ENCODE assay signal across 22 cellular contexts in genomic region chr16:22027633-22028032, GRCh38. TPM values are rescaled to one million over a fixed set of nuclear protein-coding genes. Genes with fewer than 3 reads are reported as not detected.
DNase-seq lines count a peak whose midpoint lies in the region; ATAC-seq, FAIRE-seq and TF ChIP-seq lines count a peak whose summit lies in the region.
"Had no signal": no experiment of that assay in that cellular context is flagged by ENCODE, and none has a peak within 500 bp of the region (broad histone marks: within the 10 kb centered on the region; RNA-seq: fewer than 3 reads in every experiment).

No MANE protein-coding gene starts in this region.

- H3K4me3 ChIP-seq in GM23338 (no peak overlapping the region), keratinocyte (ENCODE audit: control insufficient read depth in 2 of 3, extremely low read depth in 1 of 3, insufficient read depth in 2 of 3, low read depth in 1 of 3, low read length in 3 of 3) (peak overlapping the region in 1 of 3 experiments; percentile 56), lower lobe of right lung (no peak overlapping the region)
- H3K4me3 ChIP-seq: ascending aorta, esophagus muscularis mucosa, mucosa of descending colon, ovary, upper lobe of left lung had no signal

- H3K36me3 Mint-ChIP-seq in GM23338 (ENCODE audit: low read depth) (peaks cover 3% of the 10 kb centered on the region; the same call in 2 of the 3 replicates), WTC11 (peaks cover 4% of the 10 kb centered on the region; the same call in 1 of the 2 replicates)

- no peaks in the 10 kb centered on the region for H3F3A ChIP-seq in GM23338 (replicated peaks; ENCODE audit: low read depth)

- TF ChIP-seq CTCF in GM23338 (conservative IDR thresholded peaks at IDR 0.05; ENCODE audit: low read depth in 2 of 2) (no peak), WTC11 (IDR thresholded peaks at IDR 0.05) (no peak), keratinocyte (optimal IDR thresholded peaks at IDR 0.05 in 1 of 3, IDR thresholded peaks at IDR 0.05 in 1 of 3, conservative IDR thresholded peaks at IDR 0.05 in 1 of 3; ENCODE audit: extremely low read depth in 1 of 3, insufficient read depth in 2 of 3, low read length in 3 of 3) (no peak), lower lobe of right lung (IDR thresholded peaks at IDR 0.05) (no peak)

- H3K36me3 ChIP-seq in GM23338 (ENCODE audit: insufficient read depth) (no peaks in the 10 kb centered on the region), keratinocyte (ENCODE audit: control insufficient read depth in 2 of 2, extremely low read depth in 1 of 2, insufficient read depth in 2 of 2, low read length in 2 of 2) (peaks cover 1 to 27% of the 10 kb centered on the region in 2 experiments), lower lobe of right lung (peaks cover 6% of the 10 kb centered on the region)
- H3K36me3 ChIP-seq: ascending aorta, ovary had no signal

- H3K4me1 ChIP-seq in GM23338 (ENCODE audit: insufficient read depth) (no peaks in the 10 kb centered on the region), keratinocyte (ENCODE audit: control insufficient read depth, extremely low read depth, insufficient read depth, low read length) (peaks cover 45% of the 10 kb centered on the region), lower lobe of right lung (peaks cover 41% of the 10 kb centered on the region)

- H4K20me1 ChIP-seq in GM23338 (replicated peaks; ENCODE audit: insufficient read depth), result 0 out of 2 replicates have a peak, but pooled peaks cover 8% of the 10 kb centered on the region
- no peaks in the 10 kb centered on the region for H4K20me1 ChIP-seq in keratinocyte (ENCODE audit: control insufficient read depth, extremely low read depth, insufficient read depth, low read length)

- dilution Hi-C loops in keratinocyte (cut with MboI; ENCODE audit: extremely low pct_ligation_motif_present, low sequenced_read_pairs), result no loop called here

- H3K4me2 ChIP-seq in GM23338 (no peak overlapping the region), keratinocyte (ENCODE audit: control insufficient read depth, extremely low read depth, insufficient read depth, low read depth, low read length) (peak overlapping the region; percentile 82)

- H2AFZ ChIP-seq in GM23338 (no peak overlapping the region), keratinocyte (ENCODE audit: control insufficient read depth, low read length) (no peak overlapping the region)

- ATAC-seq in GM23338 (no peak), WTC11 (no peak), GM19395 (IDR thresholded peaks at IDR 0.05; ENCODE audit: unreplicated experiment) (no peak), lower lobe of right lung (no peak)
- ATAC-seq: mucosa of descending colon had no signal

- peak; percentile 36 for DNase-seq in AG20443 (ENCODE audit: low spot score)
- no peak for DNase-seq in GM23338 (ENCODE audit: low spot score)
- DNase-seq in WTC11 (ENCODE audit: low spot score), result no peak
- DNase-seq in keratinocyte (ENCODE audit: low read depth, low spot score), result no peak
- no peak for DNase-seq in NCI-H82 (lab: John Stamatoyannopoulos, UW)
- no peak for DNase-seq in lower lobe of right lung
- DNase-seq in retina, result no peak
- DNase-seq: activated gamma-delta T cell; GOT3; hypothalamus; mucosa of descending colon; NCI-H2081; NCI-H526; ovary; stimulated activated naive CD4-positive, alpha-beta T cell treated with Interleukin-2 at 50 U/mL for 16 hours; upper lobe of left lung had no signal

- POLR2A ChIA-PET in WTC11 (lab: Charles Lee), result no interaction called here

- H3K27me3 Mint-ChIP-seq in GM23338 (ENCODE audit: insufficient read depth, low read depth, poor library complexity) (no peaks in the 10 kb centered on the region), WTC11 (ENCODE audit: low read depth) (no peaks in the 10 kb centered on the region)

- intact Hi-C loops in lower lobe of right lung (cut with DNase I), result no loop called here

- H3K79me2 ChIP-seq in GM23338 (replicated peaks; ENCODE audit: insufficient read depth) (peaks cover 45% of the 10 kb centered on the region), keratinocyte (ENCODE audit: control insufficient read depth, insufficient read depth, low read length) (peaks cover 80% of the 10 kb centered on the region)

- H3K27ac Mint-ChIP-seq in GM23338, result 0 out of 2 replicates have a peak overlapping the region, but pooled peaks have one; percentile 36
- 0 out of 2 replicates have a peak overlapping the region, but pooled peaks have one; percentile 28 for H3K27ac Mint-ChIP-seq in WTC11

- H3K4me3 Mint-ChIP-seq in GM23338 (no peak overlapping the region), WTC11 (no peak overlapping the region)

- CTCF ChIA-PET in WTC11 (lab: Charles Lee), result interaction anchor here (0.8 to 1.4 kb wide), 3 partner anchors 50 to 161 kb away, joined by 3 to 8 read pairs (median 3); no protein-coding TSS in a partner anchor

- no peak overlapping the region; the same call in 1 of the 2 replicates for H3K27ac ChIP-seq in GM23338 (ENCODE audit: low read depth)
- peak overlapping the region; percentile 81 for H3K27ac ChIP-seq in keratinocyte (ENCODE audit: control insufficient read depth, insufficient read depth, low read length)
- no peak overlapping the region for H3K27ac ChIP-seq in lower lobe of right lung
- H3K27ac ChIP-seq: ascending aorta, esophagus muscularis mucosa, ovary, VCaP had no signal

- no peaks in the 10 kb centered on the region for H3K9me1 ChIP-seq in keratinocyte (ENCODE audit: control insufficient read depth, extremely low read depth, insufficient read depth, low read length)

- H3K9me3 Mint-ChIP-seq in GM23338 (no peaks in the 10 kb centered on the region; the same call in 2 of the 3 replicates), WTC11 (peaks cover 8% of the 10 kb centered on the region)

- FAIRE-seq in keratinocyte (lab: Jason Lieb, UNC), result no peak

- H3K9me3 ChIP-seq in keratinocyte (ENCODE audit: control insufficient read depth, low read depth, low read length) (no peaks in the 10 kb centered on the region), lower lobe of right lung (no peaks in the 10 kb centered on the region)
- H3K9me3 ChIP-seq: ascending aorta, esophagus muscularis mucosa, mucosa of descending colon, ovary, upper lobe of left lung had no signal

- H3K4me1 Mint-ChIP-seq in GM23338, result peaks cover 6% of the 10 kb centered on the region; the same call in 2 of the 3 replicates
- peaks cover 7% of the 10 kb centered on the region for H3K4me1 Mint-ChIP-seq in WTC11

- no peak overlapping the region for H3K9ac ChIP-seq in keratinocyte (ENCODE audit: control insufficient read depth, extremely low read depth, insufficient read depth, low read length)

- H3K27me3 ChIP-seq in GM23338 (ENCODE audit: insufficient read depth) (no peaks in the 10 kb centered on the region), keratinocyte (ENCODE audit: control insufficient read depth, extremely low read depth, insufficient read depth, low read length) (no peaks in the 10 kb centered on the region), lower lobe of right lung (ENCODE audit: low read depth) (no peaks in the 10 kb centered on the region)
- H3K27me3 ChIP-seq: ascending aorta, esophagus muscularis mucosa, ovary, upper lobe of left lung had no signal

- no peaks in the 10 kb centered on the region for H3K9me2 ChIP-seq in GM23338 (ENCODE audit: insufficient read depth)

TF ChIP-seq in GM23338, 12 proteins besides CTCF, POLR2A, EP300 and RAD21 (continues in another document):
- no peak for TF ChIP-seq POLR2AphosphoS5 (IDR thresholded peaks at IDR 0.05; ENCODE audit: low read depth)
- TF ChIP-seq NANOG (IDR thresholded peaks at IDR 0.05; ENCODE audit: borderline replicate concordance), result no peak
- TF ChIP-seq EZH2phosphoT487 (IDR thresholded peaks at IDR 0.05; ENCODE audit: unreplicated experiment), result no peak

TF ChIP-seq in WTC11, 78 proteins besides CTCF, POLR2A, EP300 and RAD21 (continues in another document):
- TF ChIP-seq ATF3 (CRISPR knock-in tag; conservative IDR thresholded peaks at IDR 0.05) (no peak), NR2C2 (CRISPR knock-in tag; IDR thresholded peaks at IDR 0.05) (no peak)

RNA-seq across cellular contexts. Expression of gene MOSMO, which starts 19.7 kb away (rescaled TPM):
- total RNA-seq in GM23338 (2014; rRNA removed; shearing (Covaris generic)), result 16.4 and 19.2 TPM in 2 replicates
- polyA plus RNA-seq in GM23338 (2016; fragmentation: Nextera tagmentation; extraction: Ambion mirVana) (8.7 and 9.1 TPM in 2 replicates), keratinocyte (15.7 to 26.2 TPM (median 16.9 TPM) in 3 replicates)
- total RNA-seq in WTC11 (2021) (10.7 to 11.6 TPM (median 10.7 TPM) in 3 replicates), lower lobe of right lung (15.4 TPM)
- 2.3 TPM for polyA plus RNA-seq in keratinocyte (2011; ENCODE audit: low read depth)
- 9.1 and 16.3 TPM in 2 replicates for polyA plus RNA-seq in keratinocyte (2011; cell fraction: cytosol; rRNA removed)
- polyA plus RNA-seq in keratinocyte (2011; cell fraction: nucleus; rRNA removed), result 34.2 and 40.5 TPM in 2 replicates
- 14.5 and 15.9 TPM in 2 replicates for polyA plus RNA-seq in keratinocyte (2012; ENCODE audit: low replicate concordance)
- 9.6 to 19.5 TPM (median 14.5 TPM) in 3 replicates for polyA minus RNA-seq in keratinocyte
- 8.6 TPM for polyA minus RNA-seq in keratinocyte (2011; cell fraction: cytosol; rRNA and poly(A)+ RNA removed)
- polyA minus RNA-seq in keratinocyte (2011; cell fraction: nucleus; rRNA and poly(A)+ RNA removed), result 21.1 and 33.3 TPM in 2 replicates

RNA-seq across cellular contexts. Expression of gene PDZD9, which starts 26.7 kb away (rescaled TPM):
- not detected in 2 replicates for total RNA-seq in GM23338 (2014; rRNA removed; shearing (Covaris generic))
- polyA plus RNA-seq in GM23338 (2016; fragmentation: Nextera tagmentation; extraction: Ambion mirVana) (0.19 and 0.35 TPM in 2 replicates), keratinocyte (not detected in 3 replicates)
- total RNA-seq in WTC11 (2021) (not detected in 3 replicates), lower lobe of right lung (not detected)
- not detected for polyA plus RNA-seq in keratinocyte (2011; ENCODE audit: low read depth)
- not detected in 2 replicates for polyA plus RNA-seq in keratinocyte (2011; cell fraction: cytosol; rRNA removed)
- not detected in 2 replicates for polyA plus RNA-seq in keratinocyte (2011; cell fraction: nucleus; rRNA removed)
- not detected in 2 replicates for polyA plus RNA-seq in keratinocyte (2012; ENCODE audit: low replicate concordance)
- not detected in 3 replicates for polyA minus RNA-seq in keratinocyte
- not detected for polyA minus RNA-seq in keratinocyte (2011; cell fraction: cytosol; rRNA and poly(A)+ RNA removed)
- not detected in 2 replicates for polyA minus RNA-seq in keratinocyte (2011; cell fraction: nucleus; rRNA and poly(A)+ RNA removed)
- total RNA-seq: activated CD8-positive, alpha-beta memory T cell treated with anti-CD3 and anti-CD28 coated beads for 36 hours; ascending aorta; esophagus muscularis mucosa; mucosa of descending colon; ovary; upper lobe of left lung had no signal
- polyA plus RNA-seq: AG04450, ovary had no signal
